ENCODE assay signal across 1 cellular context in genomic region chr6:138773177-138774091, GRCh38.
A peak's percentile ranks its signal among the peaks of the same experiment; 100 is the strongest.
TF ChIP-seq lines count a peak whose summit lies in the region.

Gene CCDC28A (plus strand): TSS chr6:138773769. CDS start chr6:138776121, 2,352 bp downstream.

TF ChIP-seq in HepG2, 621 proteins besides CTCF, POLR2A, EP300 and RAD21 (continued from another document and continues in another):
- peak; percentile 96 for TF ChIP-seq ARID4A (CRISPR knock-in tag; IDR thresholded peaks at IDR 0.05; ENCODE audit: borderline replicate concordance)
- TF ChIP-seq TCF7 (IDR thresholded peaks at IDR 0.05; ENCODE audit: low read depth) = no peak
- TF ChIP-seq FOXP4 (CRISPR knock-in tag; IDR thresholded peaks at IDR 0.05) = peak; percentile 76
- TF ChIP-seq MED1 (CRISPR knock-in tag; IDR thresholded peaks at IDR 0.05) = peak; percentile 64; the same call in 1 of the 2 replicates
- peak; percentile 74; the same call in 1 of the 2 replicates for TF ChIP-seq ZNF782 (CRISPR knock-in tag; IDR thresholded peaks at IDR 0.05; ENCODE audit: borderline replicate concordance)
- TF ChIP-seq ZGPAT (CRISPR knock-in tag; IDR thresholded peaks at IDR 0.05) = peak; percentile 84
- TF ChIP-seq SRSF4 (IDR thresholded peaks at IDR 0.05; ENCODE audit: low read depth, low read length, poor library complexity, severe bottlenecking) = no peak
- peak; percentile 59; the same call in 1 of the 2 replicates for TF ChIP-seq ZHX2 (IDR thresholded peaks at IDR 0.05; ENCODE audit: low read depth)
- no peak for TF ChIP-seq ZHX2 (CRISPR knock-in tag; IDR thresholded peaks at IDR 0.05; ENCODE audit: borderline replicate concordance)
- peak; percentile 69 for TF ChIP-seq ZFX (CRISPR knock-in tag; IDR thresholded peaks at IDR 0.05; ENCODE audit: low read depth)
- TF ChIP-seq MYC (CRISPR knock-in tag; IDR thresholded peaks at IDR 0.05; ENCODE audit: borderline replicate concordance) = peak; percentile 57; the same call in 1 of the 2 replicates
- no peak for TF ChIP-seq ZBTB4 (CRISPR knock-in tag; IDR thresholded peaks at IDR 0.05; ENCODE audit: borderline replicate concordance)
- peak; percentile 88; the same call in 1 of the 2 replicates for TF ChIP-seq ZSCAN20 (CRISPR knock-in tag; IDR thresholded peaks at IDR 0.05; ENCODE audit: borderline replicate concordance)
- TF ChIP-seq SRF (IDR thresholded peaks at IDR 0.05; ENCODE audit: low read depth, low read length) = peak; percentile 53; the same call in 1 of the 2 replicates
- TF ChIP-seq ZNF788 (CRISPR knock-in tag; IDR thresholded peaks at IDR 0.05; ENCODE audit: borderline replicate concordance) = peak; percentile 92; the same call in 1 of the 2 replicates
- TF ChIP-seq HOXA5 (CRISPR knock-in tag; IDR thresholded peaks at IDR 0.05) = peak; percentile 80; the same call in 1 of the 2 replicates
- no peak for TF ChIP-seq ZNF75D (CRISPR knock-in tag; IDR thresholded peaks at IDR 0.05; ENCODE audit: borderline replicate concordance)
- peak; percentile 33; the same call in 1 of the 2 replicates for TF ChIP-seq RXRB (CRISPR knock-in tag; IDR thresholded peaks at IDR 0.05; ENCODE audit: borderline replicate concordance)
- 0 out of 2 replicates have a peak, but pooled peaks have one; percentile 55 for TF ChIP-seq ZNF773 (CRISPR knock-in tag; IDR thresholded peaks at IDR 0.05; ENCODE audit: borderline replicate concordance)
- TF ChIP-seq ZNF350 (CRISPR knock-in tag; IDR thresholded peaks at IDR 0.05; ENCODE audit: borderline replicate concordance, low read depth) = peak; percentile 90; the same call in 1 of the 2 replicates
- TF ChIP-seq PCBP1 (IDR thresholded peaks at IDR 0.05; ENCODE audit: borderline replicate concordance, low read depth, low read length) = 0 out of 2 replicates have a peak, but pooled peaks have one; percentile 51
- peak; percentile 79; the same call in 1 of the 2 replicates for TF ChIP-seq RXRA (CRISPR knock-in tag; IDR thresholded peaks at IDR 0.05)
- peak; percentile 99 for TF ChIP-seq ZNF740 (CRISPR knock-in tag; IDR thresholded peaks at IDR 0.05)
- peak; percentile 76; the same call in 1 of the 2 replicates for TF ChIP-seq KMT2A (CRISPR knock-in tag; IDR thresholded peaks at IDR 0.05)
- TF ChIP-seq TOE1 (CRISPR knock-in tag; IDR thresholded peaks at IDR 0.05) = 0 out of 2 replicates have a peak, but pooled peaks have one; percentile 5
- TF ChIP-seq IKZF5 (CRISPR knock-in tag; IDR thresholded peaks at IDR 0.05) = peak; percentile 70
- peak; percentile 14; the same call in 1 of the 2 replicates for TF ChIP-seq NR2F2 (IDR thresholded peaks at IDR 0.05; ENCODE audit: borderline replicate concordance, low read depth)
- peak; percentile 78 for TF ChIP-seq STAT6 (CRISPR knock-in tag; IDR thresholded peaks at IDR 0.05; ENCODE audit: borderline replicate concordance)
- peak; percentile 27; the same call in 1 of the 2 replicates for TF ChIP-seq ZBTB20 (CRISPR knock-in tag; IDR thresholded peaks at IDR 0.05; ENCODE audit: borderline replicate concordance, low read depth)
- no peak for TF ChIP-seq SOX6 (IDR thresholded peaks at IDR 0.05)
- peak; percentile 61 for TF ChIP-seq SOX6 (CRISPR knock-in tag; IDR thresholded peaks at IDR 0.05)
- peak; percentile 79 for TF ChIP-seq KDM2A (CRISPR knock-in tag; IDR thresholded peaks at IDR 0.05; ENCODE audit: borderline replicate concordance, low read depth)
